23 cellular contexts compared by ENCODE assay signal in genomic region chr1:99546432-99547416, GRCh38.
DNase-seq lines count a peak whose midpoint lies in the region; ATAC-seq, FAIRE-seq and TF ChIP-seq lines count a peak whose summit lies in the region.
"Had no signal": no experiment of that assay in that cellular context is flagged by ENCODE, and none has a peak within 500 bp of the region (broad histone marks: within the 10 kb centered on the region; RNA-seq: fewer than 3 reads in every experiment).

No MANE protein-coding gene starts in this region.

- H2AK5ac ChIP-seq in IMR-90 (ENCODE audit: low read depth, low read length) = no peak overlapping the region

- intact Hi-C loops in IMR-90 (cut with micrococcal nuclease) = no loop called here

- H3K36me3 ChIP-seq in IMR-90 (ENCODE audit: control insufficient read depth, insufficient read depth, low read length) (no peaks in the 10 kb centered on the region), brain microvascular endothelial cell (replicated peaks) (no peaks in the 10 kb centered on the region), H7 (replicated peaks; ENCODE audit: control insufficient read depth, insufficient read depth, low read length) (no peaks in the 10 kb centered on the region)
- H3K36me3 ChIP-seq: spleen had no signal

- H3K56ac ChIP-seq in IMR-90 (ENCODE audit: extremely low read depth, insufficient read depth, low read length) = no peak overlapping the region

- H2BK120ac ChIP-seq in IMR-90 (ENCODE audit: low read depth, low read length) = no peak overlapping the region

- CTCF ChIA-PET in IMR-90 (lab: Yijun Ruan, JAX) = interaction anchor here (0.5 to 0.9 kb wide), 4 partner anchors 139 to 910 kb away, joined by 3 read pairs; no protein-coding TSS in a partner anchor

- H4K91ac ChIP-seq in IMR-90 (ENCODE audit: insufficient read depth, low read depth, low read length) = no peak overlapping the region

- H3K4me3 ChIP-seq in IMR-90 (ENCODE audit: insufficient read depth, low read depth, low read length) (no peak overlapping the region), brain microvascular endothelial cell (ENCODE audit: low read depth, low read length) (no peak overlapping the region), H7 (ENCODE audit: insufficient read depth, low read depth, low read length) (no peak overlapping the region)
- H3K4me3 ChIP-seq: coronary artery, spleen had no signal

- no peak overlapping the region for H4K5ac ChIP-seq in IMR-90 (ENCODE audit: low read depth, low read length)

- no peak overlapping the region for H3K23ac ChIP-seq in IMR-90 (ENCODE audit: low read depth, low read length)

- no peak overlapping the region for H2BK15ac ChIP-seq in IMR-90 (ENCODE audit: low read depth, low read length)

- H3K4me1 ChIP-seq in IMR-90 (ENCODE audit: control insufficient read depth, insufficient read depth, low read length) = peaks cover 4% of the 10 kb centered on the region; the same call in 1 of the 2 replicates
- H3K4me1 ChIP-seq: spleen had no signal

- H3K9me1 ChIP-seq in IMR-90 (ENCODE audit: insufficient read depth, low read length) = no peaks in the 10 kb centered on the region; the same call in 1 of the 2 replicates

- POLR2A ChIA-PET in IMR-90 (lab: Charles Lee; ENCODE audit: unreplicated experiment) = no interaction called here

- no peak overlapping the region for H3K14ac ChIP-seq in IMR-90 (replicated peaks; ENCODE audit: low read depth, low read length)

- no CpG with 5 or more reads among the region's 3 CpGs for WGBS in IMR-90 (ENCODE audit: extremely low coverage in 2 of 2, insufficient read length in 1 of 2), 2 experiments

- BruUV-seq in IMR-90 (replicated peaks; lab: Mats Ljungman, UMichigan) = no TSS peak

- no peak overlapping the region for H3K4me2 ChIP-seq in IMR-90 (ENCODE audit: low read depth, low read length)

- ATAC-seq in IMR-90 (ENCODE audit: low read depth) = peak; percentile 60
- ATAC-seq in GM18867 (IDR thresholded peaks at IDR 0.05; ENCODE audit: unreplicated experiment) = no peak
- ATAC-seq: activated CD8-positive, alpha-beta T cell treated with anti-CD3 and anti-CD28 coated beads, Interleukin-2, amount 10 ng/mL, durations not matched to agents 7 days and 5 days; left cardiac atrium had no signal

- H2BK5ac ChIP-seq in IMR-90 (ENCODE audit: low read depth, low read length, poor library complexity, severe bottlenecking) = no peak overlapping the region

- dilution Hi-C loops in IMR-90 (cut with HindIII; ENCODE audit: low sequenced_read_pairs, unreplicated experiment) = no loop called here

- no peak overlapping the region; the same call in 1 of the 2 replicates for H3K18ac ChIP-seq in IMR-90 (ENCODE audit: low read depth, low read length)

- H3K27ac ChIP-seq in IMR-90 (ENCODE audit: insufficient read depth, low read length) (no peak overlapping the region), brain microvascular endothelial cell (peak overlapping the region; percentile 21)
- H3K27ac ChIP-seq: coronary artery, spleen had no signal

- H2AFZ ChIP-seq in IMR-90 (replicated peaks; ENCODE audit: low read length, poor library complexity) = no peak overlapping the region

- H2BK20ac ChIP-seq in IMR-90 (ENCODE audit: low read depth, low read length) = no peak overlapping the region

- no peak overlapping the region for H3K9ac ChIP-seq in IMR-90 (ENCODE audit: low read depth, low read length)

- DNase-seq in D721Med (ENCODE audit: insufficient read length, low spot score) (no peak), IMR-90 (peak; percentile 61), brain microvascular endothelial cell (no peak), kidney tubule cell (ENCODE audit: low spot score) (peak; percentile 14), glomerular visceral epithelial cell (ENCODE audit: extremely low spot score) (no peak), H7 (no peak)
- no peak for DNase-seq in stimulated activated CD4-positive, alpha-beta T cell treated with anti-CD3 and anti-CD28 coated beads, Interleukin-4, amount 100 ng/mL, for 4 hours
- DNase-seq: ACHN; activated CD4-positive, CD25-positive, alpha-beta regulatory T cell; activated CD8-positive, alpha-beta T cell treated with anti-CD3 and anti-CD28 coated beads, Interleukin-2, amount 10 ng/mL, durations not matched to agents 7 days and 5 days; activated naive CD4-positive, alpha-beta T cell treated with anti-CD3 and anti-CD28 coated beads for 36 hours; activated T-cell treated with anti-CD3 and anti-CD28 coated beads, Interleukin-2, amount 50 U/mL, for 24 hours; DMS153; foreskin melanocyte; KBM-7; left cardiac atrium; NK-92 treated with Interleukin-12 subunit alpha and Interleukin-12 subunit beta, amount 100 ng/mL, for 24 hours; spleen; substantia nigra; T1000 had no signal

- H4K20me1 ChIP-seq in IMR-90 (ENCODE audit: insufficient read depth, low read length) = no peaks in the 10 kb centered on the region

- no peaks in the 10 kb centered on the region for H3K79me1 ChIP-seq in IMR-90 (ENCODE audit: low read depth in 1 of 2, low read length in 2 of 2)

- no peak overlapping the region for H3K4ac ChIP-seq in IMR-90 (ENCODE audit: low read depth, low read length)

- no peaks in the 10 kb centered on the region for H3K27me3 ChIP-seq in IMR-90 (ENCODE audit: control insufficient read depth, insufficient read depth, low read length)
- no peaks in the 10 kb centered on the region for H3K27me3 ChIP-seq in brain microvascular endothelial cell (replicated peaks)
- H3K27me3 ChIP-seq in H7 (ENCODE audit: control insufficient read depth, insufficient read depth, low read length) = no peaks in the 10 kb centered on the region
- H3K27me3 ChIP-seq: spleen had no signal

- TF ChIP-seq POLR2A in IMR-90 (IDR thresholded peaks at IDR 0.05; ENCODE audit: low read depth, low read length) = no peak

- no peak overlapping the region for H4K8ac ChIP-seq in IMR-90 (ENCODE audit: low read depth in 2 of 2, low read length in 2 of 2)

- TF ChIP-seq CTCF in D721Med (IDR thresholded peaks at IDR 0.05; ENCODE audit: insufficient read depth, missing control alignments) (no peak), IMR-90 (conservative IDR thresholded peaks at IDR 0.05; ENCODE audit: low read depth, low read length) (no peak), brain microvascular endothelial cell (IDR thresholded peaks at IDR 0.05; ENCODE audit: low read depth, low read length, missing control alignments) (no peak)

- FAIRE-seq in D721Med (lab: Jason Lieb, UNC) = peak; percentile 60
- FAIRE-seq: urothelium cell line had no signal

- no peak overlapping the region for H2AK9ac ChIP-seq in IMR-90 (replicated peaks; ENCODE audit: low read depth, low read length, poor library complexity)

- H3K9me3 ChIP-seq in IMR-90 (ENCODE audit: control insufficient read depth, insufficient read depth, low read length) = no peaks in the 10 kb centered on the region
- H3K9me3 ChIP-seq: spleen had no signal

- TF ChIP-seq RAD21 in IMR-90 (IDR thresholded peaks at IDR 0.05; ENCODE audit: low read length) = no peak

- in situ Hi-C loops in IMR-90 (cut with MboI; ENCODE audit: low sequenced_read_pairs) = no loop called here
- in situ Hi-C loops in brain microvascular endothelial cell (cut with HindIII; ENCODE audit: low pct_ligation_motif_present, low sequenced_read_pairs) = no loop called here

TF ChIP-seq in IMR-90, 13 proteins besides CTCF, POLR2A, EP300 and RAD21:
- TF ChIP-seq FOS (IDR thresholded peaks at IDR 0.05; ENCODE audit: low read depth, low read length) (0 out of 2 replicates have a peak, but pooled peaks have one; percentile 7), CEBPB (IDR thresholded peaks at IDR 0.05; ENCODE audit: low read depth, low read length) (peak; percentile 20; the same call in 1 of the 2 replicates), RCOR1 (IDR thresholded peaks at IDR 0.05; ENCODE audit: insufficient replicate concordance, low read length) (no peak), USF2 (IDR thresholded peaks at IDR 0.05; ENCODE audit: low read depth, low read length) (no peak)

Comparison
In these comparisons a context has a peak if more than half of its experiments do, and no peak if none do; other contexts are left out.
1. DNase-seq: peak in IMR-90 (single experiment) and kidney tubule cell (single experiment); none in D721Med (single experiment), brain microvascular endothelial cell (single experiment), stimulated activated CD4-positive, alpha-beta T cell treated with anti-CD3 and anti-CD28 coated beads, Interleukin-4, amount 100 ng/mL, for 4 hours (0 of 2), glomerular visceral epithelial cell (single experiment) and H7 (single experiment).